In the genomic region with DNA sequence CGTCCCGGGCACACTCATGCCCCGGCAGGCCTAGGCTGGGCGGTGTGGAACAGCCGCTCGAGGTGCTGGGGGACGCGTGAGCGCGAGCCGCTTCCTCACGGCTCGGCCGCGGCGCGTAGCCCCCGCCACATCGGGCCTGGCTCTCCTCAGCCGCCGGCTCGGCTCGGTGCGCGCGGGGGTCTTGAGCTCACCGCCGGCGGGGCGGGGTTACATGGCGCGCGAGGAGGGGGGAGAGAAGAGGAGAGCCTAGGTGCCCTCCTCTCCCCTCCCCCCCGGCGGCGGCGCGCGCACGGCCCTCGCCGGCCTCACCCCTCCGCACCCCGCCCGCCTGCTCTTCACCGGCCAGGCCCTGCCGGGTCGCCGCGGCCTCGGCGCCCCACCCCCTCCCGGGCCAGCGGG, we compare ENCODE assay signal across 1 cellular context.
TF ChIP-seq lines count a peak whose summit lies in the region.

No MANE protein-coding gene starts in this region.

TF ChIP-seq in GM12878, 131 proteins besides CTCF, POLR2A, EP300 and RAD21 (continued from another document):
- no peak for TF ChIP-seq ZBTB40 (IDR thresholded peaks at IDR 0.05; ENCODE audit: borderline replicate concordance)
- 0 out of 2 replicates have a peak, but pooled peaks have one; percentile 15 for TF ChIP-seq SMAD5 (IDR thresholded peaks at IDR 0.05; ENCODE audit: low read depth)
- no peak for TF ChIP-seq YBX1 (IDR thresholded peaks at IDR 0.05)
- TF ChIP-seq, protein P1, sequence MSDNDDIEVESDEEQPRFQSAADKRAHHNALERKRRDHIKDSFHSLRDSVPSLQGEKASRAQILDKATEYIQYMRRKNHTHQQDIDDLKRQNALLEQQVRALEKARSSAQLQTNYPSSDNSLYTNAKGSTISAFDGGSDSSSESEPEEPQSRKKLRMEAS (IDR thresholded peaks at IDR 0.05; ENCODE audit: low read depth, low read length) = 0 out of 2 replicates have a peak, but pooled peaks have one; percentile 20
- TF ChIP-seq SIN3A (IDR thresholded peaks at IDR 0.05; ENCODE audit: low read depth, low read length) = 0 out of 2 replicates have a peak, but pooled peaks have one; percentile 22
- peak; percentile 52 for TF ChIP-seq GATAD2B (conservative IDR thresholded peaks at IDR 0.05; ENCODE audit: low read depth)
- TF ChIP-seq NR2F1 (conservative IDR thresholded peaks at IDR 0.05) = 0 out of 2 replicates have a peak, but pooled peaks have one; percentile 34
- no peak for TF ChIP-seq SMC3 (IDR thresholded peaks at IDR 0.05; ENCODE audit: borderline replicate concordance, low read length)
- TF ChIP-seq IKZF1 (conservative IDR thresholded peaks at IDR 0.05) = 0 out of 2 replicates have a peak, but pooled peaks have one; percentile 55
- TF ChIP-seq IKZF2 (IDR thresholded peaks at IDR 0.05) = no peak
- 0 out of 2 replicates have a peak, but pooled peaks have one; percentile 23 for TF ChIP-seq YY1 (IDR thresholded peaks at IDR 0.05; ENCODE audit: low read depth, low read length)
- 0 out of 2 replicates have a peak, but pooled peaks have one; percentile 72 for TF ChIP-seq DPF2 (IDR thresholded peaks at IDR 0.05)
- TF ChIP-seq ASH2L (IDR thresholded peaks at IDR 0.05; ENCODE audit: borderline replicate concordance, low read depth) = peak; percentile 70; the same call in 1 of the 2 replicates
- peak; percentile 46; the same call in 1 of the 2 replicates for TF ChIP-seq LARP7 (IDR thresholded peaks at IDR 0.05)
- no peak for TF ChIP-seq HDAC2 (IDR thresholded peaks at IDR 0.05)
- 0 out of 2 replicates have a peak, but pooled peaks have one; percentile 26 for TF ChIP-seq ZNF24 (IDR thresholded peaks at IDR 0.05)
- TF ChIP-seq CHD2 (IDR thresholded peaks at IDR 0.05; ENCODE audit: borderline replicate concordance, low read depth, low read length) = 0 out of 2 replicates have a peak, but pooled peaks have one; percentile 11
- TF ChIP-seq BHLHE40 (IDR thresholded peaks at IDR 0.05; ENCODE audit: borderline replicate concordance in 1 of 2, low read depth in 2 of 2, low read length in 1 of 2) = peak in 1 of 2 experiments; percentile 44; a peak in 2 of 4 replicates
TF ChIP-seq in GM12878: peak in this region for 15.
